8 cellular contexts compared by ENCODE assay signal in genomic region chr16:3690991-3691720, GRCh38. TPM values are rescaled to one million over a fixed set of nuclear protein-coding genes. Genes with fewer than 3 reads are reported as not detected.
DNase-seq lines count a peak whose midpoint lies in the region; ATAC-seq lines count a peak whose summit lies in the region.

No MANE protein-coding gene starts in this region.

- no peak overlapping the region for H3K27ac ChIP-seq in BLaER1 treated with 17β-estradiol and CSF1 and Interleukin-3, amounts not matched to agents 10 nM and 100 nM

- in situ Hi-C loops in G401 (cut with HindIII; ENCODE audit: low sequenced_read_pairs) = no loop called here

- H4K20me1 ChIP-seq in BLaER1 treated with 17β-estradiol and CSF1 and Interleukin-3, amounts not matched to agents 10 nM and 100 nM = peaks cover 6 to 79% (median 63%) of the 10 kb centered on the region in 11 experiments; a peak in 21 of 22 replicates

- DNase-seq in RPMI8226 = peak; percentile 18
- DNase-seq in fibroblast of peridontal ligament (ENCODE audit: extremely low read depth) = peak; percentile 44
- DNase-seq in pons (ENCODE audit: low spot score) = peak; percentile 11
- DNase-seq in G401 (ENCODE audit: low spot score) = no peak
- no peak for DNase-seq in hypothalamus (lab: John Stamatoyannopoulos, UW)

- peaks cover 0 to 6% (median 0%) of the 10 kb centered on the region in 11 experiments; a peak in 4 of 22 replicates for H3K27me3 ChIP-seq in BLaER1 treated with 17β-estradiol and CSF1 and Interleukin-3, amounts not matched to agents 10 nM and 100 nM

- peaks cover 14 to 29% (median 18%) of the 10 kb centered on the region in 10 experiments for H3K4me1 ChIP-seq in BLaER1 treated with 17β-estradiol and CSF1 and Interleukin-3, amounts not matched to agents 10 nM and 100 nM

- H3K4me2 ChIP-seq in BLaER1 treated with 17β-estradiol and CSF1 and Interleukin-3, amounts not matched to agents 10 nM and 100 nM = peak overlapping the region; percentile 39 to 80 (median 60)

- no peaks in the 10 kb centered on the region for H3K9me3 ChIP-seq in BLaER1 treated with 17β-estradiol and CSF1 and Interleukin-3, amounts not matched to agents 10 nM and 100 nM (replicated peaks in 1 of 11)

- H3K9ac ChIP-seq in BLaER1 treated with 17β-estradiol and CSF1 and Interleukin-3, amounts not matched to agents 10 nM and 100 nM = no peak overlapping the region

- H3K36me3 ChIP-seq in BLaER1 treated with 17β-estradiol and CSF1 and Interleukin-3, amounts not matched to agents 10 nM and 100 nM = peaks cover 35 to 68% (median 55%) of the 10 kb centered on the region in 11 experiments

- no peak overlapping the region for H3K4me3 ChIP-seq in BLaER1 treated with 17β-estradiol and CSF1 and Interleukin-3, amounts not matched to agents 10 nM and 100 nM

- ATAC-seq in GM21515 (IDR thresholded peaks at IDR 0.05; ENCODE audit: unreplicated experiment) (no peak), HG02938 (IDR thresholded peaks at IDR 0.05; ENCODE audit: unreplicated experiment) (no peak)

RNA-seq across cellular contexts. Expression of gene TRAP1, which starts 26.2 kb away (rescaled TPM):
- 75.6 and 93.8 TPM in 2 replicates for total RNA-seq in G401 (2014; rRNA removed; shearing (Covaris generic))

RNA-seq across cellular contexts. Expression of gene DNASE1, which starts 36.7 kb away (rescaled TPM):
- 9.4 and 15.4 TPM in 2 replicates for total RNA-seq in G401 (2014; rRNA removed; shearing (Covaris generic))

Comparison
In these comparisons a context has a peak if more than half of its experiments do, and no peak if none do; other contexts are left out.
1. DNase-seq: peak in RPMI8226 (single experiment), fibroblast of peridontal ligament (single experiment) and pons (single experiment); none in G401 (single experiment) and hypothalamus (0 of 51).